ENCODE assay signal across 12 cellular contexts in genomic region chr6:32975886-32976285, GRCh38. TPM values are rescaled to one million over a fixed set of nuclear protein-coding genes. Genes with fewer than 3 reads are reported as not detected.
DNase-seq lines count a peak whose midpoint lies in the region; ATAC-seq, FAIRE-seq and TF ChIP-seq lines count a peak whose summit lies in the region.
"Had no signal": no experiment of that assay in that cellular context is flagged by ENCODE, and none has a peak within 500 bp of the region (broad histone marks: within the 10 kb centered on the region; RNA-seq: fewer than 3 reads in every experiment).

No MANE protein-coding gene starts in this region.

- H3K4me1 ChIP-seq in A549 (peaks cover 49% of the 10 kb centered on the region), GM23338 (ENCODE audit: insufficient read depth) (peaks cover 31% of the 10 kb centered on the region; the same call in 1 of the 2 replicates), right lobe of liver (peaks cover 0 to 53% (median 22%) of the 10 kb centered on the region in 4 donors), transverse colon (peaks cover 40 to 65% (median 43%) of the 10 kb centered on the region in 4 donors), neuronal stem cell (ENCODE audit: control insufficient read depth in 2 of 2, insufficient read depth in 1 of 2, low read depth in 1 of 2, low read length in 2 of 2) (peaks cover 3 to 7% of the 10 kb centered on the region in 2 donors)
- H3K4me1 ChIP-seq: SJCRH30 had no signal

- H3K27ac Mint-ChIP-seq in GM23338, result no peak overlapping the region
- peak overlapping the region; percentile 56 for H3K27ac Mint-ChIP-seq in activated naive CD8-positive, alpha-beta T cell treated with anti-CD3 and anti-CD28 coated beads, Interleukin-2, amount 10 ng/mL, durations not matched to agents 7 days and 5 days

- ATAC-seq in A549 (no peak), GM23338 (no peak), right lobe of liver (no peak), GM21390 (IDR thresholded peaks at IDR 0.05; ENCODE audit: unreplicated experiment) (no peak)
- ATAC-seq in activated naive CD8-positive, alpha-beta T cell treated with anti-CD3 and anti-CD28 coated beads, Interleukin-2, amount 10 ng/mL, durations not matched to agents 7 days and 5 days (ENCODE audit: low read depth), result no peak

- no peak for TF ChIP-seq RAD21 in A549 (conservative IDR thresholded peaks at IDR 0.05 in 1 of 2, IDR thresholded peaks at IDR 0.05 in 1 of 2)

- no peak for TF ChIP-seq POLR2A in A549 (IDR thresholded peaks at IDR 0.05; ENCODE audit: low read length)
- no peak for TF ChIP-seq POLR2A in right lobe of liver (IDR thresholded peaks at IDR 0.05)
- TF ChIP-seq POLR2A in transverse colon (IDR thresholded peaks at IDR 0.05), result no peak

- no peak overlapping the region for H2BK120ac ChIP-seq in neuronal stem cell (ENCODE audit: low read depth, low read length)

- no peak overlapping the region for H3K14ac ChIP-seq in neuronal stem cell (ENCODE audit: low read length)

- H3K36me3 Mint-ChIP-seq in GM23338 (ENCODE audit: low read depth), result peaks cover 98% of the 10 kb centered on the region
- peaks cover 85% of the 10 kb centered on the region for H3K36me3 Mint-ChIP-seq in activated naive CD8-positive, alpha-beta T cell treated with anti-CD3 and anti-CD28 coated beads, Interleukin-2, amount 10 ng/mL, durations not matched to agents 7 days and 5 days

- TF ChIP-seq EP300 in A549 (IDR thresholded peaks at IDR 0.05) (no peak), transverse colon (IDR thresholded peaks at IDR 0.05; ENCODE audit: low read depth) (no peak)

- peaks cover 65% of the 10 kb centered on the region for H3K27me3 Mint-ChIP-seq in GM23338 (ENCODE audit: insufficient read depth, low read depth, poor library complexity)
- no peaks in the 10 kb centered on the region for H3K27me3 Mint-ChIP-seq in activated naive CD8-positive, alpha-beta T cell treated with anti-CD3 and anti-CD28 coated beads, Interleukin-2, amount 10 ng/mL, durations not matched to agents 7 days and 5 days

- H4K8ac ChIP-seq in neuronal stem cell (ENCODE audit: low read depth, low read length), result no peak overlapping the region

- POLR2A ChIA-PET in A549 (lab: Yijun Ruan, JAX), result interaction anchor here (0.7 kb wide), 1 partner anchor 53 kb away, joined by 3 read pairs; no protein-coding TSS in a partner anchor
- POLR2A ChIA-PET in activated naive CD8-positive, alpha-beta T cell treated with anti-CD3 and anti-CD28 coated beads, Interleukin-2, amount 10 ng/mL, durations not matched to agents 7 days and 5 days (lab: Charles Lee), result interaction anchor here (0.6 to 12.7 kb wide), 3 partner anchors 9 to 134 kb away, joined by 3 to 323 read pairs (median 4); partner anchors contain the start of genes PSMB8 and TAP2

- DNase-seq in A549 (ENCODE audit: low read depth in 1 of 2, low spot score in 1 of 2), result no peak
- no peak for DNase-seq in GM23338 (ENCODE audit: low spot score)
- DNase-seq in activated naive CD8-positive, alpha-beta T cell treated with anti-CD3 and anti-CD28 coated beads, Interleukin-2, amount 10 ng/mL, durations not matched to agents 7 days and 5 days, result no peak
- no peak for DNase-seq in right lobe of liver
- no peak for DNase-seq in transverse colon
- no peak for DNase-seq in neuronal stem cell (ENCODE audit: low spot score)
- no peak for DNase-seq in NCI-H2029 treated with DMSO at 0.1 percent for 48 hours (lab: John Stamatoyannopoulos, UW)
- DNase-seq: adrenal gland, DMS79 treated with DMSO at 0.1 percent for 48 hours, NCI-H1436 treated with DMSO at 0.1 percent for 48 hours, SJCRH30 had no signal

- H3K4me1 Mint-ChIP-seq in GM23338, result peaks cover 45% of the 10 kb centered on the region
- peaks cover 43% of the 10 kb centered on the region for H3K4me1 Mint-ChIP-seq in activated naive CD8-positive, alpha-beta T cell treated with anti-CD3 and anti-CD28 coated beads, Interleukin-2, amount 10 ng/mL, durations not matched to agents 7 days and 5 days

- H3K4me2 ChIP-seq in A549, result peak overlapping the region; percentile 83
- H3K4me2 ChIP-seq in GM23338, result peak overlapping the region; percentile 96; the same call in 1 of the 2 replicates
- no peak overlapping the region for H3K4me2 ChIP-seq in neuronal stem cell (ENCODE audit: insufficient read depth, low read length, poor library complexity, severe bottlenecking)

- H2BK12ac ChIP-seq in neuronal stem cell (ENCODE audit: low read length), result no peak overlapping the region

- TF ChIP-seq CTCF in A549 (IDR thresholded peaks at IDR 0.05), result no peak
- TF ChIP-seq CTCF in GM23338 (conservative IDR thresholded peaks at IDR 0.05; ENCODE audit: low read depth in 2 of 2), result no peak
- TF ChIP-seq CTCF in right lobe of liver (IDR thresholded peaks at IDR 0.05), result no peak
- TF ChIP-seq CTCF in transverse colon (IDR thresholded peaks at IDR 0.05), result no peak

- H3K27me3 ChIP-seq in GM23338 (ENCODE audit: insufficient read depth) (no peaks in the 10 kb centered on the region), right lobe of liver (no peaks in the 10 kb centered on the region), transverse colon (no peaks in the 10 kb centered on the region), neuronal stem cell (ENCODE audit: control insufficient read depth in 3 of 3, insufficient read depth in 3 of 3, low read depth in 1 of 3, low read length in 3 of 3) (no peaks in the 10 kb centered on the region)
- H3K27me3 ChIP-seq: adrenal gland, SJCRH30 had no signal

- H3K36me3 ChIP-seq in GM23338 (ENCODE audit: insufficient read depth) (peaks cover 78% of the 10 kb centered on the region), right lobe of liver (peaks cover 37 to 72% (median 65%) of the 10 kb centered on the region in 4 donors), transverse colon (peaks cover 0 to 62% (median 29%) of the 10 kb centered on the region in 4 donors), neuronal stem cell (replicated peaks in 1 of 2; ENCODE audit: control insufficient read depth in 2 of 2, insufficient read depth in 2 of 2, low read length in 2 of 2) (peaks cover 68 to 92% of the 10 kb centered on the region in 2 donors)

- H3K79me1 ChIP-seq in neuronal stem cell (ENCODE audit: low read depth, low read length), result peaks cover 12% of the 10 kb centered on the region

- no peak overlapping the region for H4K91ac ChIP-seq in neuronal stem cell (ENCODE audit: low read depth, low read length, poor library complexity)

- H3K4ac ChIP-seq in neuronal stem cell (ENCODE audit: low read length), result no peak overlapping the region

- FAIRE-seq in A549 (lab: Jason Lieb, UNC), result no peak

- H3K9me2 ChIP-seq in GM23338 (ENCODE audit: insufficient read depth), result no peaks in the 10 kb centered on the region

- H2BK15ac ChIP-seq in neuronal stem cell (ENCODE audit: low read length), result no peak overlapping the region

- 47% methylated on average over 2 of the region's 2 CpGs for WGBS in A549 (ENCODE audit: missing lambda C conversion rate)
- 28% methylated on average over 2 of the region's 2 CpGs for WGBS in right lobe of liver (ENCODE audit: insufficient coverage, low coverage, low lambda C conversion rate, missing lambda C conversion rate)
- 28 to 44% methylated on average over 2 of the region's 2 CpGs for WGBS in transverse colon (ENCODE audit: low coverage in 1 of 2), 2 donors
- WGBS in neuronal stem cell (ENCODE audit: extremely low coverage in 2 of 2, insufficient read length in 2 of 2, insufficient replicate concordance in 1 of 2), 2 donors, result no CpG with 5 or more reads among the region's 2 CpGs

- H3K23ac ChIP-seq in neuronal stem cell (ENCODE audit: low read depth, low read length, poor library complexity), result no peak overlapping the region

- H2AFZ ChIP-seq in GM23338 (no peak overlapping the region), neuronal stem cell (ENCODE audit: low read length) (no peak overlapping the region)

- no peak overlapping the region for H2AK5ac ChIP-seq in neuronal stem cell (ENCODE audit: low read depth, low read length)

- peak overlapping the region; percentile 98 for H3K4me3 Mint-ChIP-seq in GM23338
- peak overlapping the region; percentile 89 for H3K4me3 Mint-ChIP-seq in activated naive CD8-positive, alpha-beta T cell treated with anti-CD3 and anti-CD28 coated beads, Interleukin-2, amount 10 ng/mL, durations not matched to agents 7 days and 5 days

- in situ Hi-C loops in transverse colon (cut with MboI; ENCODE audit: low pct_ligation_motif_present in 1 of 4, low pct_unique_long_range_greater_than_20kb in 1 of 4, low sequenced_read_pairs in 3 of 4), result loop anchor here in 2 of 4 donors (10.0 to 25.0 kb wide), 2 partner anchors 89 to 91 kb away; no protein-coding TSS in a partner anchor

- peaks cover 77% of the 10 kb centered on the region for H3K79me2 ChIP-seq in GM23338 (replicated peaks; ENCODE audit: insufficient read depth)

- no peak overlapping the region for H3K18ac ChIP-seq in neuronal stem cell (ENCODE audit: low read length)

- H3K9me3 ChIP-seq in A549 (no peaks in the 10 kb centered on the region), right lobe of liver (no peaks in the 10 kb centered on the region), transverse colon (no peaks in the 10 kb centered on the region), neuronal stem cell (replicated peaks in 1 of 2; ENCODE audit: control insufficient read depth in 2 of 2, insufficient read depth in 1 of 2, low read depth in 1 of 2, low read length in 2 of 2) (no peaks in the 10 kb centered on the region)
- H3K9me3 ChIP-seq: adrenal gland, SJCRH30 had no signal

- H2BK5ac ChIP-seq in neuronal stem cell (ENCODE audit: low read length), result no peak overlapping the region

- H3F3A ChIP-seq in GM23338 (replicated peaks; ENCODE audit: low read depth), result peaks cover 80% of the 10 kb centered on the region

- H3K4me3 ChIP-seq in A549, result peak overlapping the region; percentile 72
- H3K4me3 ChIP-seq in GM23338, result peak overlapping the region; percentile 99
- H3K4me3 ChIP-seq in right lobe of liver, result peak overlapping the region in 2 of 3 donors; percentile 14 to 97
- H3K4me3 ChIP-seq in transverse colon, result no peak overlapping the region
- H3K4me3 ChIP-seq in neuronal stem cell (ENCODE audit: low read length in 2 of 2), result no peak overlapping the region

- no peak overlapping the region for H3K9ac ChIP-seq in neuronal stem cell (ENCODE audit: low read depth, low read length, poor library complexity)

- H3K27ac ChIP-seq in A549 (no peak overlapping the region), GM23338 (ENCODE audit: low read depth) (0 out of 2 replicates have a peak overlapping the region, but pooled peaks have one; percentile 20), right lobe of liver (no peak overlapping the region), transverse colon (no peak overlapping the region), neuronal stem cell (replicated peaks; ENCODE audit: low read length) (no peak overlapping the region)
- H3K27ac ChIP-seq: adrenal gland, SJCRH30 had no signal

- peaks cover 85% of the 10 kb centered on the region for H4K20me1 ChIP-seq in GM23338 (replicated peaks; ENCODE audit: insufficient read depth)

- intact Hi-C loops in right lobe of liver (cut with DNase I), result no loop called here
- intact Hi-C loops in transverse colon (cut with DNase I; ENCODE audit: low total_unique reads), result no loop called here

- H3K9me3 Mint-ChIP-seq in GM23338, result peaks cover 12% of the 10 kb centered on the region
- H3K9me3 Mint-ChIP-seq in activated naive CD8-positive, alpha-beta T cell treated with anti-CD3 and anti-CD28 coated beads, Interleukin-2, amount 10 ng/mL, durations not matched to agents 7 days and 5 days, result no peaks in the 10 kb centered on the region

- CTCF ChIA-PET in A549 (lab: Yijun Ruan, JAX), result interaction anchor here (0.6 to 2.0 kb wide), 5 partner anchors 9 to 272 kb away, joined by 3 to 19 read pairs (median 3); no protein-coding TSS in a partner anchor

RNA-seq across cellular contexts. Expression of gene BRD2, which starts 7.5 kb away (rescaled TPM):
- polyA plus RNA-seq in A549 (2011; rRNA removed), result 136 and 153 TPM in 2 replicates
- polyA plus RNA-seq in A549 (2012; cell fraction: cytosol; rRNA removed), result 84.7 and 92.2 TPM in 2 replicates
- polyA plus RNA-seq in A549 (2012; cell fraction: nucleus; rRNA removed), result 151 and 158 TPM in 2 replicates
- 92.1 to 93.6 TPM (median 92.5 TPM) in 3 replicates for polyA plus RNA-seq in A549 (2017; fragmentation: RNase III; extraction: RNeasy Plus Mini Kit Qiagen cat#74134 plus additional on column Dnase treatment)
- 89.7 and 105 TPM in 2 replicates for polyA minus RNA-seq in A549 (2011; rRNA and poly(A)+ RNA removed)
- total RNA-seq in GM23338 (2014; rRNA removed; shearing (Covaris generic)), result 169 and 182 TPM in 2 replicates
- polyA plus RNA-seq in GM23338 (2016; fragmentation: Nextera tagmentation; extraction: Ambion mirVana), result 81.9 and 84.9 TPM in 2 replicates
- total RNA-seq in activated naive CD8-positive, alpha-beta T cell treated with anti-CD3 and anti-CD28 coated beads, Interleukin-2, amount 10 ng/mL, durations not matched to agents 7 days and 5 days, result 100 to 1,000 TPM; 365 to 371 TPM
- total RNA-seq in right lobe of liver, result 100 to 1,000 TPM in 1 of 6 experiments, 10 to 100 TPM in 5; 66.3 to 111 (median 73.7) TPM
- 100 to 1,000 TPM; 116 to 612 (median 238) TPM for total RNA-seq in transverse colon
- 180 TPM for polyA plus RNA-seq in neuronal stem cell (2013, experiment 1 of 2)
- polyA plus RNA-seq in neuronal stem cell (2013, experiment 2 of 2), result 181 TPM

RNA-seq across cellular contexts. Expression of gene HLA-DMA, which starts 23.0 kb away (rescaled TPM):
- polyA plus RNA-seq in A549 (2011; rRNA removed) (5.6 and 7.0 TPM in 2 replicates), A549 (2017; fragmentation: RNase III; extraction: RNeasy Plus Mini Kit Qiagen cat#74134 plus additional on column Dnase treatment) (2.5 to 2.8 TPM (median 2.5 TPM) in 3 replicates), GM23338 (2016; fragmentation: Nextera tagmentation; extraction: Ambion mirVana) (6.2 and 8.1 TPM in 2 replicates)
- polyA plus RNA-seq in A549 (2012; cell fraction: cytosol; rRNA removed), result 2.7 and 3.4 TPM in 2 replicates
- 4.2 and 7.4 TPM in 2 replicates for polyA plus RNA-seq in A549 (2012; cell fraction: nucleus; rRNA removed)
- polyA minus RNA-seq in A549 (2011; rRNA and poly(A)+ RNA removed), result 4.2 and 5.5 TPM in 2 replicates
- total RNA-seq in GM23338 (2014; rRNA removed; shearing (Covaris generic)), result 3.5 and 5.2 TPM in 2 replicates
- 10 to 100 TPM; 32.1 to 36.1 TPM for total RNA-seq in activated naive CD8-positive, alpha-beta T cell treated with anti-CD3 and anti-CD28 coated beads, Interleukin-2, amount 10 ng/mL, durations not matched to agents 7 days and 5 days
- total RNA-seq in right lobe of liver (10 to 100 TPM in 4 of 6 experiments, 1 to 10 TPM in 2; 6.9 to 26.2 (median 10.7) TPM), transverse colon (10 to 100 TPM in 3 of 4 donors, 1 to 10 TPM in 1; 1.4 to 40.4 (median 20.8) TPM)
- 18.7 TPM for polyA plus RNA-seq in neuronal stem cell (2013, experiment 1 of 2)
- 18.3 TPM for polyA plus RNA-seq in neuronal stem cell (2013, experiment 2 of 2)

RNA-seq across cellular contexts. Expression of gene HLA-DOA, which starts 33.5 kb away (rescaled TPM):
- polyA plus RNA-seq in A549 (2011; rRNA removed) (0.25 and 0.27 TPM in 2 replicates), A549 (2017; fragmentation: RNase III; extraction: RNeasy Plus Mini Kit Qiagen cat#74134 plus additional on column Dnase treatment) (0.03 TPM in 1 of 3 replicates, not detected in the others), GM23338 (2016; fragmentation: Nextera tagmentation; extraction: Ambion mirVana) (4.8 TPM in 2 replicates)
- 0.03 TPM in 1 of 2 replicates, not detected in the other for polyA plus RNA-seq in A549 (2012; cell fraction: cytosol; rRNA removed)
- 0.20 TPM in 1 of 2 replicates, not detected in the other for polyA plus RNA-seq in A549 (2012; cell fraction: nucleus; rRNA removed)
- polyA minus RNA-seq in A549 (2011; rRNA and poly(A)+ RNA removed), result 0.10 and 0.12 TPM in 2 replicates
- 30.5 and 34.2 TPM in 2 replicates for total RNA-seq in GM23338 (2014; rRNA removed; shearing (Covaris generic))
- 1 to 10 TPM; 7.5 to 8.3 TPM for total RNA-seq in activated naive CD8-positive, alpha-beta T cell treated with anti-CD3 and anti-CD28 coated beads, Interleukin-2, amount 10 ng/mL, durations not matched to agents 7 days and 5 days
- total RNA-seq in right lobe of liver (1 to 10 TPM in 5 of 6 experiments, under 1 TPM in 1; 0.37 to 3.3 (median 1.2) TPM), transverse colon (1 to 10 TPM in 3 of 4 donors, under 1 TPM in 1; 0.82 to 7.9 (median 2.6) TPM)
- 12.8 TPM for polyA plus RNA-seq in neuronal stem cell (2013, experiment 1 of 2)
- 13.6 TPM for polyA plus RNA-seq in neuronal stem cell (2013, experiment 2 of 2)

RNA-seq across cellular contexts. Expression of gene HLA-DMB, which starts 35.1 kb away (rescaled TPM):
- polyA plus RNA-seq in A549 (2011; rRNA removed), result 14.3 and 21.6 TPM in 2 replicates
- 2.8 and 3.4 TPM in 2 replicates for polyA plus RNA-seq in A549 (2012; cell fraction: cytosol; rRNA removed)
- 2.4 and 2.6 TPM in 2 replicates for polyA plus RNA-seq in A549 (2012; cell fraction: nucleus; rRNA removed)
- polyA plus RNA-seq in A549 (2017; fragmentation: RNase III; extraction: RNeasy Plus Mini Kit Qiagen cat#74134 plus additional on column Dnase treatment), result 2.1 to 3.7 TPM (median 3.0 TPM) in 3 replicates
- 5.6 and 12.2 TPM in 2 replicates for polyA minus RNA-seq in A549 (2011; rRNA and poly(A)+ RNA removed)
- total RNA-seq in GM23338 (2014; rRNA removed; shearing (Covaris generic)), result 1.3 and 1.6 TPM in 2 replicates
- 0.70 and 1.4 TPM in 2 replicates for polyA plus RNA-seq in GM23338 (2016; fragmentation: Nextera tagmentation; extraction: Ambion mirVana)
- total RNA-seq in activated naive CD8-positive, alpha-beta T cell treated with anti-CD3 and anti-CD28 coated beads, Interleukin-2, amount 10 ng/mL, durations not matched to agents 7 days and 5 days, result 10 to 100 TPM; 14.0 to 14.7 TPM
- total RNA-seq in right lobe of liver, result 10 to 100 TPM in 1 of 6 experiments, 1 to 10 TPM in 5; 1.8 to 22.0 (median 6.5) TPM
- total RNA-seq in transverse colon, result 10 to 100 TPM in 2 of 4 donors, 1 to 10 TPM in 2; 1.8 to 20.8 (median 13.2) TPM
- polyA plus RNA-seq in neuronal stem cell (2013, experiment 1 of 2), result 4.8 TPM
- polyA plus RNA-seq in neuronal stem cell (2013, experiment 2 of 2), result 5.1 TPM
- total RNA-seq: SJCRH30 had no signal

Comparison
In these comparisons a context has a peak if more than half of its experiments do, and no peak if none do; other contexts are left out.
1. H3K4me3 ChIP-seq: peak in A549 (single experiment), GM23338 (single experiment) and right lobe of liver (2 of 3); none in transverse colon (0 of 4) and neuronal stem cell (0 of 2).